ENCODE assay signal across 1 cellular context in the genomic region with DNA sequence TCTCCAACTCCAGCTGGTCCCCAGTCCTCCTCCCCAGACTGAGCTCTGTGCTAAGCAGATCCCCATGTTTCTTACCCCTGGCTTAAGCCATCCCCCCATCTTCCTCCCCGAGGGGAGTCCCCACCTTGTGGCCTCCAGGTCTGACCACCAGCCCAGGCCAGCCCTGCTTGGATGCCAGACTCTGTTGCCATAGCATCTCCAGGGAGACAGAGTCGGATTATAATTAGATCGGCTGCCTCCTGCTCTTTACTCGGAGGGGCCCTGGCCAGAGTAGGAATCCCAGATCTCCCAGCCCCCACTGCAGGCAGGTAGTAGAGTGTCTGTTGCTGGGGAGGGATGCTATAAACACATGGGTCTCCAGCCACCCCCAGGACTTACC.
TF ChIP-seq lines count a peak whose summit lies in the region.

No MANE protein-coding gene starts in this region.

TF ChIP-seq in SK-N-SH, 30 proteins besides CTCF, POLR2A, EP300 and RAD21 (continued from another document):
- TF ChIP-seq, protein P1, sequence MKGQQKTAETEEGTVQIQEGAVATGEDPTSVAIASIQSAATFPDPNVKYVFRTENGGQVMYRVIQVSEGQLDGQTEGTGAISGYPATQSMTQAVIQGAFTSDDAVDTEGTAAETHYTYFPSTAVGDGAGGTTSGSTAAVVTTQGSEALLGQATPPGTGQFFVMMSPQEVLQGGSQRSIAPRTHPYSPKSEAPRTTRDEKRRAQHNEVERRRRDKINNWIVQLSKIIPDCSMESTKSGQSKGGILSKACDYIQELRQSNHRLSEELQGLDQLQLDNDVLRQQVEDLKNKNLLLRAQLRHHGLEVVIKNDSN (IDR thresholded peaks at IDR 0.05; ENCODE audit: borderline replicate concordance, low read depth) = no peak
- TF ChIP-seq FOXJ3 (CRISPR knock-in tag; IDR thresholded peaks at IDR 0.05) = peak; percentile 18
- TF ChIP-seq SMC3 (IDR thresholded peaks at IDR 0.05; ENCODE audit: low read depth, low read length) = no peak
- TF ChIP-seq EZH2phosphoT487 (IDR thresholded peaks at IDR 0.05; ENCODE audit: borderline replicate concordance, low read depth) = no peak
- no peak for TF ChIP-seq USF2 (IDR thresholded peaks at IDR 0.05; ENCODE audit: borderline replicate concordance, low read depth, low read length)
- TF ChIP-seq SIN3A (IDR thresholded peaks at IDR 0.05; ENCODE audit: borderline replicate concordance, low read depth, low read length) = no peak
- TF ChIP-seq RXRA (IDR thresholded peaks at IDR 0.05; ENCODE audit: borderline replicate concordance, low read depth) = no peak
- peak; percentile 86 for TF ChIP-seq MXI1 (IDR thresholded peaks at IDR 0.05; ENCODE audit: low read depth, low read length)
- TF ChIP-seq POLR2AphosphoS5 (IDR thresholded peaks at IDR 0.05; ENCODE audit: low read depth, low read length) = no peak
- no peak for TF ChIP-seq ELF1 (IDR thresholded peaks at IDR 0.05)
- TF ChIP-seq MEF2A (IDR thresholded peaks at IDR 0.05; ENCODE audit: borderline replicate concordance, low read depth) = no peak
- TF ChIP-seq CHD2 (IDR thresholded peaks at IDR 0.05; ENCODE audit: low read length, partially characterized antibody) = peak; percentile 89
